In genomic region chr16:23595951-23596720, GRCh38 we compare ENCODE assay signal across 1 cellular context.
TF ChIP-seq lines count a peak whose summit lies in the region.

NDUFAB1 (minus strand) TSS chr16:23596316; CDS start chr16:23596290, 26 bp downstream.

TF ChIP-seq in HepG2, 621 proteins besides CTCF, POLR2A, EP300 and RAD21 (continued from another document and continues in another):
- peak; percentile 96 for TF ChIP-seq IRF9 (CRISPR knock-in tag; IDR thresholded peaks at IDR 0.05; ENCODE audit: borderline replicate concordance)
- TF ChIP-seq GATAD1 (CRISPR knock-in tag; IDR thresholded peaks at IDR 0.05), result peak; percentile 99
- TF ChIP-seq MAZ (IDR thresholded peaks at IDR 0.05; ENCODE audit: borderline replicate concordance, low read depth, low read length), result no peak
- peak; percentile 86 for TF ChIP-seq MAZ (CRISPR knock-in tag; IDR thresholded peaks at IDR 0.05; ENCODE audit: low read depth)
- TF ChIP-seq ZNF407 (CRISPR knock-in tag; IDR thresholded peaks at IDR 0.05; ENCODE audit: not compliant biosample characterization), result peak; percentile 97
- peak; percentile 99 for TF ChIP-seq ZGPAT (CRISPR knock-in tag; IDR thresholded peaks at IDR 0.05)
- no peak for TF ChIP-seq CEBPZ (IDR thresholded peaks at IDR 0.05; ENCODE audit: low read length)
- no peak for TF ChIP-seq PLRG1 (conservative IDR thresholded peaks at IDR 0.05)
- peak; percentile 87; the same call in 1 of the 2 replicates for TF ChIP-seq ZNF749 (CRISPR knock-in tag; IDR thresholded peaks at IDR 0.05; ENCODE audit: borderline replicate concordance)
- no peak for TF ChIP-seq MZF1 (CRISPR knock-in tag; IDR thresholded peaks at IDR 0.05; ENCODE audit: borderline replicate concordance)
- TF ChIP-seq ZNF710 (CRISPR knock-in tag; IDR thresholded peaks at IDR 0.05; ENCODE audit: borderline replicate concordance), result peak; percentile 80; the same call in 1 of the 2 replicates
- peak; percentile 84; the same call in 1 of the 2 replicates for TF ChIP-seq ZNF362 (CRISPR knock-in tag; IDR thresholded peaks at IDR 0.05; ENCODE audit: borderline replicate concordance)
- peak; percentile 98 for TF ChIP-seq KAT7 (CRISPR knock-in tag; IDR thresholded peaks at IDR 0.05; ENCODE audit: borderline replicate concordance)
- TF ChIP-seq ZNF891 (CRISPR knock-in tag; IDR thresholded peaks at IDR 0.05), result peak; percentile 97; the same call in 1 of the 2 replicates
- no peak; a peak in 1 of 4 replicates for TF ChIP-seq REST (IDR thresholded peaks at IDR 0.05; ENCODE audit: borderline replicate concordance in 1 of 2, low read depth in 1 of 2, low read length in 2 of 2)
- TF ChIP-seq ZBTB10 (CRISPR knock-in tag; IDR thresholded peaks at IDR 0.05; ENCODE audit: borderline replicate concordance), result 0 out of 2 replicates have a peak, but pooled peaks have one; percentile 40
- peak; percentile 36; the same call in 1 of the 2 replicates for TF ChIP-seq U2AF2 (IDR thresholded peaks at IDR 0.05; ENCODE audit: low read depth, low read length)
- peak; percentile 26; the same call in 1 of the 2 replicates for TF ChIP-seq ZBTB42 (CRISPR knock-in tag; IDR thresholded peaks at IDR 0.05)
- peak; percentile 81 for TF ChIP-seq ZNF740 (CRISPR knock-in tag; IDR thresholded peaks at IDR 0.05)
- peak; percentile 85 for TF ChIP-seq TFDP1 (CRISPR knock-in tag; IDR thresholded peaks at IDR 0.05; ENCODE audit: borderline replicate concordance)
